Comparison of ENCODE assay signal across 1 cellular context in the genomic region with DNA sequence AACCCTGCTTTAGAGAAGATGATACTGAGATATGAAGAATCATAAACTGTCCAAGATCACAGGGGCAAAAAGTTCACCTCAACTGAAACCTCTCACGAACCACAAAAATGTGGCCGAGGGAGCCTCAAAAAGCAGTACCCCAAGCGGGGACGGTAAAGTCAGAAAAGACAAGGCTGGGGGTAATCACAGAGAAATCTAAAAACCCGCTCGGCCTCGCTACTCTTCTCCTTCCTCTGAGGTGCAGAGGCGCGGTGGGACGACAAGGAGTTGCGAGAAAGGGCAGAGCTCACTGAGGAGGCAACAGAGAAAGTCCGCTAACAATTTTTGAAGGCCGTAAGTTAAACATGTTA.
TF ChIP-seq lines count a peak whose summit lies in the region.

No MANE protein-coding gene starts in this region.

TF ChIP-seq in IMR-90, 13 proteins besides CTCF, POLR2A, EP300 and RAD21 (continued from another document):
- no peak for TF ChIP-seq MXI1 (IDR thresholded peaks at IDR 0.05; ENCODE audit: borderline replicate concordance, low read depth, low read length)
- no peak for TF ChIP-seq RFX5 (IDR thresholded peaks at IDR 0.05; ENCODE audit: low read depth, low read length)
- no peak for TF ChIP-seq SMC3 (IDR thresholded peaks at IDR 0.05; ENCODE audit: low read depth, low read length)
